16 cellular contexts compared by ENCODE assay signal in the genomic region with DNA sequence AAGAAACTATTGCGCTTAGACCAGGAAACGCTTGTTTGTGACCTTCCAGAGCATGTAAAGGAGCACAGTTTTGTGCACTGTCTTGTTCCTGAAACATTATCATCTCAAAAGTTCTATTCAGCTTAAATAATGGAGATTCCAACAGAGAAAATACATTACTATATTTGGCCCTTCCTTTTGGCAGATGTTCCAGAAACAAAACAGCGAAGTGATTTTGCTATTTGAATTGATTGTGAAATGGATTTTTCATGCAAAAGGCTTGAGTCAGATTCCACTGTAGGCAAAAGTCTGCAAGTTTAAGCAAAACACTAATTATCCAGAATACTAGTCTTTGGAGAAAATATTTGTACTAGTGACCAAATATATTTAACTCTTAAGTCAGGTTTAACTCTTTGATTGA.
DNase-seq lines count a peak whose midpoint lies in the region; ATAC-seq and TF ChIP-seq lines count a peak whose summit lies in the region.
"Had no signal": no experiment of that assay in that cellular context is flagged by ENCODE, and none has a peak within 500 bp of the region (broad histone marks: within the 10 kb centered on the region; RNA-seq: fewer than 3 reads in every experiment).

No MANE protein-coding gene starts in this region.

- H2AFZ ChIP-seq in GM23338, result 0 out of 2 replicates have a peak overlapping the region, but pooled peaks have one; percentile 23

- no peaks in the 10 kb centered on the region for H4K20me1 ChIP-seq in GM23338 (replicated peaks; ENCODE audit: insufficient read depth)
- H4K20me1 ChIP-seq: BLaER1 treated with 17β-estradiol and CSF1 and Interleukin-3, amounts not matched to agents 10 nM and 100 nM had no signal

- H3K9me2 ChIP-seq in GM23338 (ENCODE audit: insufficient read depth), result no peaks in the 10 kb centered on the region

- H3K9me3 Mint-ChIP-seq in GM23338, result no peaks in the 10 kb centered on the region
- H3K9me3 Mint-ChIP-seq in mesothelial cell of epicardium, result no peaks in the 10 kb centered on the region

- H3K4me2 ChIP-seq in GM23338, result no peak overlapping the region
- H3K4me2 ChIP-seq: BLaER1 treated with 17β-estradiol and CSF1 and Interleukin-3, amounts not matched to agents 10 nM and 100 nM had no signal

- H3K36me3 ChIP-seq in GM23338 (ENCODE audit: insufficient read depth), result no peaks in the 10 kb centered on the region
- H3K36me3 ChIP-seq: BLaER1 treated with 17β-estradiol and CSF1 and Interleukin-3, amounts not matched to agents 10 nM and 100 nM; Peyer's patch had no signal

- peaks cover 1% of the 10 kb centered on the region for H3K27me3 Mint-ChIP-seq in GM23338 (ENCODE audit: insufficient read depth, low read depth, poor library complexity)
- H3K27me3 Mint-ChIP-seq in mesothelial cell of epicardium (ENCODE audit: low read depth), result no peaks in the 10 kb centered on the region

- H3K27ac Mint-ChIP-seq in GM23338 (no peak overlapping the region), mesothelial cell of epicardium (no peak overlapping the region)

- H3K4me1 Mint-ChIP-seq in GM23338, result no peaks in the 10 kb centered on the region
- H3K4me1 Mint-ChIP-seq in mesothelial cell of epicardium, result peaks cover 8% of the 10 kb centered on the region

- TF ChIP-seq CTCF in GM23338 (conservative IDR thresholded peaks at IDR 0.05; ENCODE audit: low read depth in 2 of 2) (no peak), choroid plexus epithelial cell (conservative IDR thresholded peaks at IDR 0.05; ENCODE audit: low read depth, low read length) (no peak), fibroblast of pulmonary artery (IDR thresholded peaks at IDR 0.05; ENCODE audit: low read length, missing control alignments) (no peak), mesothelial cell of epicardium (IDR thresholded peaks at IDR 0.05; ENCODE audit: unreplicated experiment) (no peak)

- H3F3A ChIP-seq in GM23338 (replicated peaks; ENCODE audit: low read depth), result no peaks in the 10 kb centered on the region

- no peaks in the 10 kb centered on the region for H3K79me2 ChIP-seq in GM23338 (replicated peaks; ENCODE audit: insufficient read depth)

- H3K27ac ChIP-seq in GM23338 (ENCODE audit: low read depth), result no peak overlapping the region
- H3K27ac ChIP-seq: BLaER1 treated with 17β-estradiol and CSF1 and Interleukin-3, amounts not matched to agents 10 nM and 100 nM; Peyer's patch had no signal

- H3K36me3 Mint-ChIP-seq in GM23338 (ENCODE audit: low read depth) (no peaks in the 10 kb centered on the region), mesothelial cell of epicardium (no peaks in the 10 kb centered on the region)

- DNase-seq in GM23338 (ENCODE audit: low spot score), result no peak
- peak; percentile 71 for DNase-seq in choroid plexus epithelial cell (ENCODE audit: low read depth)
- DNase-seq in fibroblast of pulmonary artery (ENCODE audit: low read depth), result peak; percentile 51
- DNase-seq in skeletal muscle cell (ENCODE audit: low read depth), result peak; percentile 24
- DNase-seq in mesothelial cell of epicardium (ENCODE audit: low spot score in 2 of 2, unreplicated experiment in 2 of 2), result no peak
- no peak for DNase-seq in SW 1271 (lab: John Stamatoyannopoulos, UW)
- DNase-seq: GF-D8, NCI-H1930, NCI-H2171, NCI-H446 treated with DMSO at 0.1 percent for 48 hours, NCI-H82, Peyer's patch, Right ventricle myocardium superior had no signal

- no peaks in the 10 kb centered on the region for H3K4me1 ChIP-seq in GM23338 (ENCODE audit: insufficient read depth)
- H3K4me1 ChIP-seq: BLaER1 treated with 17β-estradiol and CSF1 and Interleukin-3, amounts not matched to agents 10 nM and 100 nM; Peyer's patch had no signal

- no peak overlapping the region for H3K4me3 Mint-ChIP-seq in GM23338
- no peak overlapping the region for H3K4me3 Mint-ChIP-seq in mesothelial cell of epicardium

- H3K27me3 ChIP-seq in GM23338 (ENCODE audit: insufficient read depth), result no peaks in the 10 kb centered on the region
- H3K27me3 ChIP-seq: BLaER1 treated with 17β-estradiol and CSF1 and Interleukin-3, amounts not matched to agents 10 nM and 100 nM; Peyer's patch had no signal

- H3K4me3 ChIP-seq in GM23338, result no peak overlapping the region
- H3K4me3 ChIP-seq in choroid plexus epithelial cell (ENCODE audit: low read depth, low read length), result no peak overlapping the region
- no peak overlapping the region for H3K4me3 ChIP-seq in fibroblast of pulmonary artery (replicated peaks; ENCODE audit: low read depth, low read length)
- no peak overlapping the region for H3K4me3 ChIP-seq in skeletal muscle cell (ENCODE audit: low read depth, low read length)
- H3K4me3 ChIP-seq: BLaER1 treated with 17β-estradiol and CSF1 and Interleukin-3, amounts not matched to agents 10 nM and 100 nM; Peyer's patch had no signal

- ATAC-seq in GM23338, result no peak
- no peak for ATAC-seq in HG03469 (IDR thresholded peaks at IDR 0.05; ENCODE audit: unreplicated experiment)
- no peak for ATAC-seq in GM18909 (IDR thresholded peaks at IDR 0.05; ENCODE audit: poor library complexity, unreplicated experiment)

TF ChIP-seq in GM23338, 12 proteins besides CTCF, POLR2A, EP300 and RAD21 (continues in another document):
- TF ChIP-seq STAT1 (IDR thresholded peaks at IDR 0.05; ENCODE audit: unreplicated experiment) (no peak), ZNF114 (CRISPR knock-in tag; IDR thresholded peaks at IDR 0.05) (no peak), EZH2phosphoT487 (IDR thresholded peaks at IDR 0.05; ENCODE audit: unreplicated experiment) (no peak), JUNB (IDR thresholded peaks at IDR 0.05; ENCODE audit: unreplicated experiment) (no peak), POLR2AphosphoS5 (IDR thresholded peaks at IDR 0.05; ENCODE audit: low read depth) (no peak)
- TF ChIP-seq, protein P1, sequence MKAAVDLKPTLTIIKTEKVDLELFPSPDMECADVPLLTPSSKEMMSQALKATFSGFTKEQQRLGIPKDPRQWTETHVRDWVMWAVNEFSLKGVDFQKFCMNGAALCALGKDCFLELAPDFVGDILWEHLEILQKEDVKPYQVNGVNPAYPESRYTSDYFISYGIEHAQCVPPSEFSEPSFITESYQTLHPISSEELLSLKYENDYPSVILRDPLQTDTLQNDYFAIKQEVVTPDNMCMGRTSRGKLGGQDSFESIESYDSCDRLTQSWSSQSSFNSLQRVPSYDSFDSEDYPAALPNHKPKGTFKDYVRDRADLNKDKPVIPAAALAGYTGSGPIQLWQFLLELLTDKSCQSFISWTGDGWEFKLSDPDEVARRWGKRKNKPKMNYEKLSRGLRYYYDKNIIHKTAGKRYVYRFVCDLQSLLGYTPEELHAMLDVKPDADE (IDR thresholded peaks at IDR 0.05), result no peak
- TF ChIP-seq, protein P2, sequence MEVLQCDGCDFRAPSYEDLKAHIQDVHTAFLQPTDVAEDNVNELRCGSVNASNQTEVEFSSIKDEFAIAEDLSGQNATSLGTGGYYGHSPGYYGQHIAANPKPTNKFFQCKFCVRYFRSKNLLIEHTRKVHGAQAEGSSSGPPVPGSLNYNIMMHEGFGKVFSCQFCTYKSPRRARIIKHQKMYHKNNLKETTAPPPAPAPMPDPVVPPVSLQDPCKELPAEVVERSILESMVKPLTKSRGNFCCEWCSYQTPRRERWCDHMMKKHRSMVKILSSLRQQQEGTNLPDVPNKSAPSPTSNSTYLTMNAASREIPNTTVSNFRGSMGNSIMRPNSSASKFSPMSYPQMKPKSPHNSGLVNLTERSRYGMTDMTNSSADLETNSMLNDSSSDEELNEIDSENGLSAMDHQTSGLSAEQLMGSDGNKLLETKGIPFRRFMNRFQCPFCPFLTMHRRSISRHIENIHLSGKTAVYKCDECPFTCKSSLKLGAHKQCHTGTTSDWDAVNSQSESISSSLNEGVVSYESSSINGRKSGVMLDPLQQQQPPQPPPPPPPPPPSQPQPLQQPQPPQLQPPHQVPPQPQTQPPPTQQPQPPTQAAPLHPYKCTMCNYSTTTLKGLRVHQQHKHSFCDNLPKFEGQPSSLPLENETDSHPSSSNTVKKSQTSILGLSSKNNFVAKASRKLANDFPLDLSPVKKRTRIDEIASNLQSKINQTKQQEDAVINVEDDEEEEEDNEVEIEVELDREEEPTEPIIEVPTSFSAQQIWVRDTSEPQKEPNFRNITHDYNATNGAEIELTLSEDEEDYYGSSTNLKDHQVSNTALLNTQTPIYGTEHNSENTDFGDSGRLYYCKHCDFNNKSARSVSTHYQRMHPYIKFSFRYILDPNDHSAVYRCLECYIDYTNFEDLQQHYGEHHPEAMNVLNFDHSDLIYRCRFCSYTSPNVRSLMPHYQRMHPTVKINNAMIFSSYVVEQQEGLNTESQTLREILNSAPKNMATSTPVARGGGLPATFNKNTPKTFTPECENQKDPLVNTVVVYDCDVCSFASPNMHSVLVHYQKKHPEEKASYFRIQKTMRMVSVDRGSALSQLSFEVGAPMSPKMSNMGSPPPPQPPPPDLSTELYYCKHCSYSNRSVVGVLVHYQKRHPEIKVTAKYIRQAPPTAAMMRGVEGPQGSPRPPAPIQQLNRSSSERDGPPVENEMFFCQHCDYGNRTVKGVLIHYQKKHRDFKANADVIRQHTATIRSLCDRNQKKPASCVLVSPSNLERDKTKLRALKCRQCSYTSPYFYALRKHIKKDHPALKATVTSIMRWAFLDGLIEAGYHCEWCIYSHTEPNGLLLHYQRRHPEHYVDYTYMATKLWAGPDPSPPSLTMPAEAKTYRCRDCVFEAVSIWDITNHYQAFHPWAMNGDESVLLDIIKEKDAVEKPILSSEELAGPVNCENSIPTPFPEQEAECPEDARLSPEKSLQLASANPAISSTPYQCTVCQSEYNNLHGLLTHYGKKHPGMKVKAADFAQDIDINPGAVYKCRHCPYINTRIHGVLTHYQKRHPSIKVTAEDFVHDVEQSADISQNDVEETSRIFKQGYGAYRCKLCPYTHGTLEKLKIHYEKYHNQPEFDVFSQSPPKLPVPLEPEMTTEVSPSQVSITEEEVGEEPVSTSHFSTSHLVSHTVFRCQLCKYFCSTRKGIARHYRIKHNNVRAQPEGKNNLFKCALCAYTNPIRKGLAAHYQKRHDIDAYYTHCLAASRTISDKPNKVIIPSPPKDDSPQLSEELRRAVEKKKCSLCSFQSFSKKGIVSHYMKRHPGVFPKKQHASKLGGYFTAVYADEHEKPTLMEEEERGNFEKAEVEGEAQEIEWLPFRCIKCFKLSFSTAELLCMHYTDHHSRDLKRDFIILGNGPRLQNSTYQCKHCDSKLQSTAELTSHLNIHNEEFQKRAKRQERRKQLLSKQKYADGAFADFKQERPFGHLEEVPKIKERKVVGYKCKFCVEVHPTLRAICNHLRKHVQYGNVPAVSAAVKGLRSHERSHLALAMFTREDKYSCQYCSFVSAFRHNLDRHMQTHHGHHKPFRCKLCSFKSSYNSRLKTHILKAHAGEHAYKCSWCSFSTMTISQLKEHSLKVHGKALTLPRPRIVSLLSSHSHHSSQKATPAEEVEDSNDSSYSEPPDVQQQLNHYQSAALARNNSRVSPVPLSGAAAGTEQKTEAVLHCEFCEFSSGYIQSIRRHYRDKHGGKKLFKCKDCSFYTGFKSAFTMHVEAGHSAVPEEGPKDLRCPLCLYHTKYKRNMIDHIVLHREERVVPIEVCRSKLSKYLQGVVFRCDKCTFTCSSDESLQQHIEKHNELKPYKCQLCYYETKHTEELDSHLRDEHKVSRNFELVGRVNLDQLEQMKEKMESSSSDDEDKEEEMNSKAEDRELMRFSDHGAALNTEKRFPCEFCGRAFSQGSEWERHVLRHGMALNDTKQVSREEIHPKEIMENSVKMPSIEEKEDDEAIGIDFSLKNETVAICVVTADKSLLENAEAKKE (CRISPR knock-in tag; IDR thresholded peaks at IDR 0.05), result no peak

Comparison
In these comparisons a context has a peak if more than half of its experiments do, and no peak if none do; other contexts are left out.
1. DNase-seq: peak in choroid plexus epithelial cell (single experiment), fibroblast of pulmonary artery (single experiment) and skeletal muscle cell (single experiment); none in GM23338 (single experiment), mesothelial cell of epicardium (0 of 2) and SW 1271 (0 of 2).